9 cellular contexts compared by ENCODE assay signal in genomic region chr3:152200476-152201422, GRCh38.
DNase-seq lines count a peak whose midpoint lies in the region; ATAC-seq, FAIRE-seq and TF ChIP-seq lines count a peak whose summit lies in the region.
"Had no signal": no experiment of that assay in that cellular context is flagged by ENCODE, and none has a peak within 500 bp of the region (broad histone marks: within the 10 kb centered on the region; RNA-seq: fewer than 3 reads in every experiment).

No MANE protein-coding gene starts in this region.

- in situ Hi-C loops in K562 (cut with MboI) = no loop called here

- peak overlapping the region; percentile 86 for H2AFZ ChIP-seq in K562 (ENCODE audit: low read depth, low read length)
- peak overlapping the region; percentile 60 for H2AFZ ChIP-seq in neuron (ENCODE audit: low read depth, low read length)

- peaks cover 62% of the 10 kb centered on the region for H3K4me1 ChIP-seq in CD8-positive, alpha-beta memory T cell (ENCODE audit: insufficient read depth, low read length)
- peaks cover 14 to 41% of the 10 kb centered on the region in 2 experiments; a peak in 4 of 5 replicates for H3K4me1 ChIP-seq in K562 (replicated peaks in 1 of 2; ENCODE audit: control insufficient read depth in 2 of 2, insufficient read depth in 2 of 2, low read length in 2 of 2)
- no peaks in the 10 kb centered on the region for H3K4me1 ChIP-seq in neuron (ENCODE audit: insufficient read depth, low read length)

- TF ChIP-seq RAD21 in K562 (CRISPR knock-in tag; conservative IDR thresholded peaks at IDR 0.05 in 1 of 2, IDR thresholded peaks at IDR 0.05 in 1 of 2) = no peak

- H3K9me3 Mint-ChIP-seq in CD8-positive, alpha-beta memory T cell = no peaks in the 10 kb centered on the region
- H3K9me3 Mint-ChIP-seq: nephron progenitor cell had no signal

- peaks cover 0 to 7% (median 1%) of the 10 kb centered on the region in 3 donors for H3K36me3 Mint-ChIP-seq in CD8-positive, alpha-beta memory T cell

- peak overlapping the region; percentile 32 for H3K4me3 ChIP-seq in CD8-positive, alpha-beta memory T cell (ENCODE audit: low read length)
- H3K4me3 ChIP-seq in HL-60 (replicated peaks; ENCODE audit: insufficient read depth, low read length) = no peak overlapping the region
- peak overlapping the region; percentile 10; the same call in 1 of the 2 replicates for H3K4me3 ChIP-seq in K562
- no peak overlapping the region for H3K4me3 ChIP-seq in neuron (ENCODE audit: low read length)

- no peaks in the 10 kb centered on the region for H3K27me3 Mint-ChIP-seq in CD8-positive, alpha-beta memory T cell

- CTCF ChIA-PET in CD8-positive, alpha-beta memory T cell (lab: Charles Lee) = interaction anchor here (0.8 to 4.6 kb wide), 4 partner anchors 10 to 68 kb away, joined by 3 to 25 read pairs (median 8); partner anchors contain the start of gene MBNL1
- CTCF ChIA-PET in K562 (lab: Yijun Ruan, JAX; ENCODE audit: low intra/inter-chr PET ratio) = no interaction called here

- peaks cover 38% of the 10 kb centered on the region for H3K79me2 ChIP-seq in K562 (ENCODE audit: control insufficient read depth, insufficient read depth, low read length)

- no peak for TF ChIP-seq CTCF in HL-60 (IDR thresholded peaks at IDR 0.05; ENCODE audit: insufficient read depth, low read length)
- TF ChIP-seq CTCF in K562 (IDR thresholded peaks at IDR 0.05 in 2 of 3, conservative IDR thresholded peaks at IDR 0.05 in 1 of 3; ENCODE audit: insufficient read depth in 2 of 3, low read depth in 1 of 3, low read length in 3 of 3) = no peak

- WGBS in K562 (ENCODE audit: insufficient coverage, low coverage, missing lambda C conversion rate) = 0% methylated on average over 3 of the region's 3 CpGs

- peak overlapping the region; percentile 75 for H3K27ac ChIP-seq in CD8-positive, alpha-beta memory T cell (ENCODE audit: low read depth, low read length)
- H3K27ac ChIP-seq in HL-60 (replicated peaks) (peak overlapping the region; percentile 91), K562 (ENCODE audit: extremely low read depth, low read depth, low read length) (peak overlapping the region; percentile 65)

- no peaks in the 10 kb centered on the region for H3K27me3 ChIP-seq in CD8-positive, alpha-beta memory T cell (ENCODE audit: insufficient read depth, low read length, poor library complexity, severe bottlenecking)
- H3K27me3 ChIP-seq in HL-60 (ENCODE audit: insufficient read depth, poor library complexity, severe bottlenecking) = no peaks in the 10 kb centered on the region
- no peaks in the 10 kb centered on the region for H3K27me3 ChIP-seq in K562 (ENCODE audit: control insufficient read depth in 2 of 2, insufficient read depth in 2 of 2, low read length in 2 of 2)
- no peaks in the 10 kb centered on the region for H3K27me3 ChIP-seq in neuron (ENCODE audit: insufficient read depth, low read length)

- peak in 1 of 5 donors; percentile 48 for DNase-seq in CD8-positive, alpha-beta memory T cell
- DNase-seq in HL-60 (ENCODE audit: low read depth in 1 of 2, low spot score in 1 of 2) (no peak), K562 (ENCODE audit: extremely low read depth in 1 of 4, low spot score in 3 of 4) (peak in 1 of 4 experiments; percentile 44), NCI-H2081 (lab: John Stamatoyannopoulos, UW) (no peak), NCI-H226 (no peak), DMS79 (lab: John Stamatoyannopoulos, UW) (no peak)
- DNase-seq in activated effector memory CD4-positive, alpha-beta T cell treated with anti-CD3 and anti-CD28 coated beads, Interleukin-2, amount 50 U/mL, for 16 hours = no peak
- DNase-seq: nephron progenitor cell had no signal

- no peaks in the 10 kb centered on the region for H3K36me3 ChIP-seq in CD8-positive, alpha-beta memory T cell (ENCODE audit: insufficient read depth, low read length)
- H3K36me3 ChIP-seq in K562 (ENCODE audit: control insufficient read depth, insufficient read depth, low read length) (no peaks in the 10 kb centered on the region; the same call in 2 of the 3 replicates), neuron (ENCODE audit: insufficient read depth, low read length) (no peaks in the 10 kb centered on the region)

- TF ChIP-seq EP300 in K562 (IDR thresholded peaks at IDR 0.05; ENCODE audit: low read length) = no peak

- H3K4me1 Mint-ChIP-seq in CD8-positive, alpha-beta memory T cell = peaks cover 69 to 91% (median 85%) of the 10 kb centered on the region in 3 donors
- H3K4me1 Mint-ChIP-seq: nephron progenitor cell had no signal

- peak overlapping the region; percentile 88 to 98 (median 96) for H3K27ac Mint-ChIP-seq in CD8-positive, alpha-beta memory T cell

- FAIRE-seq in K562 (lab: Jason Lieb, UNC) = no peak

- H3K9ac ChIP-seq in K562 (ENCODE audit: insufficient read depth in 1 of 2, low read depth in 2 of 2, low read length in 2 of 2) = peak overlapping the region in 1 of 2 experiments; percentile 70; a peak in 3 of 4 replicates

- intact Hi-C loops in K562 (cut with micrococcal nuclease) = no loop called here

- peak overlapping the region; percentile 51 for H3K4me2 ChIP-seq in K562 (ENCODE audit: insufficient read depth, low read length)

- H3K4me3 Mint-ChIP-seq in CD8-positive, alpha-beta memory T cell = peak overlapping the region; percentile 63 to 90 (median 73)
- H3K4me3 Mint-ChIP-seq: nephron progenitor cell had no signal

- no peaks in the 10 kb centered on the region for H3K9me1 ChIP-seq in K562 (ENCODE audit: control insufficient read depth, insufficient read depth, low read length)

- no peaks in the 10 kb centered on the region for H3K9me3 ChIP-seq in CD8-positive, alpha-beta memory T cell (ENCODE audit: low read length)
- H3K9me3 ChIP-seq in K562 (replicated peaks; ENCODE audit: control insufficient read depth, insufficient read depth, low read depth, low read length) = no peaks in the 10 kb centered on the region
- no peaks in the 10 kb centered on the region for H3K9me3 ChIP-seq in neuron (ENCODE audit: low read length)

- TF ChIP-seq POLR2A in K562 (conservative IDR thresholded peaks at IDR 0.05) = no peak

- peak; percentile 16 for ATAC-seq in K562

- no TSS peak for BruUV-seq in K562 (replicated peaks; lab: Mats Ljungman, UMichigan)

- POLR2A ChIA-PET in CD8-positive, alpha-beta memory T cell (lab: Charles Lee) = interaction anchor here (1.1 to 3.7 kb wide), 4 partner anchors 10 to 69 kb away, joined by 3 to 29 read pairs (median 6); partner anchors contain the start of gene MBNL1
- POLR2A ChIA-PET in K562 (lab: Yijun Ruan, JAX) = interaction anchor here (0.8 to 1.4 kb wide), 2 partner anchors 16 to 72 kb away, joined by 3 to 11 read pairs; no protein-coding TSS in a partner anchor

- no peaks in the 10 kb centered on the region for H4K20me1 ChIP-seq in K562 (replicated peaks; ENCODE audit: control insufficient read depth, insufficient read depth, low read length)

TF ChIP-seq in K562, 482 proteins besides CTCF, POLR2A, EP300 and RAD21 (continues in another document):
- TF ChIP-seq ZNF695 (CRISPR knock-in tag; IDR thresholded peaks at IDR 0.05) (no peak), PHTF2 (CRISPR knock-in tag; IDR thresholded peaks at IDR 0.05) (no peak), ILK (tag; IDR thresholded peaks at IDR 0.05; ENCODE audit: borderline replicate concordance, low read depth) (no peak), NELFE (IDR thresholded peaks at IDR 0.05; ENCODE audit: insufficient read depth, insufficient read length) (no peak), HNRNPLL (IDR thresholded peaks at IDR 0.05; ENCODE audit: low read depth, low read length, poor library complexity, severe bottlenecking) (no peak), IFI16 (CRISPR knock-in tag; IDR thresholded peaks at IDR 0.05) (no peak), CREB1 (IDR thresholded peaks at IDR 0.05) (no peak), CREB1 (CRISPR knock-in tag; IDR thresholded peaks at IDR 0.05) (no peak), KDM2B (CRISPR knock-in tag; IDR thresholded peaks at IDR 0.05) (no peak), ZNF274 (IDR thresholded peaks at IDR 0.05; ENCODE audit: borderline replicate concordance, low read depth, low read length) (no peak), ZFP91 (CRISPR knock-in tag; IDR thresholded peaks at IDR 0.05) (no peak), ZC3H4 (CRISPR knock-in tag; IDR thresholded peaks at IDR 0.05; ENCODE audit: borderline replicate concordance) (no peak), MLX (CRISPR knock-in tag; conservative IDR thresholded peaks at IDR 0.05) (no peak), USF2 (CRISPR knock-in tag; IDR thresholded peaks at IDR 0.05) (no peak), ZFPM2 (CRISPR knock-in tag; IDR thresholded peaks at IDR 0.05) (no peak), SRF (CRISPR knock-in tag; IDR thresholded peaks at IDR 0.05) (no peak), NFIX (CRISPR knock-in tag; IDR thresholded peaks at IDR 0.05; ENCODE audit: low read depth) (no peak), YY1 (IDR thresholded peaks at IDR 0.05; ENCODE audit: borderline replicate concordance in 1 of 3, control insufficient read depth in 1 of 3, extremely low read depth in 1 of 3, insufficient read depth in 3 of 3, insufficient read length in 1 of 3, insufficient replicate concordance in 2 of 3, low read depth in 1 of 3, low read length in 2 of 3) (no peak)

Comparison
In these comparisons a context has a peak if more than half of its experiments do, and no peak if none do; other contexts are left out.
1. H3K4me3 ChIP-seq: peak in CD8-positive, alpha-beta memory T cell (single experiment) and K562 (single experiment); none in HL-60 (single experiment) and neuron (single experiment).
2. Peak in every context shown above with its lines, with median percentiles within 50 percentile points of each other: H3K27ac ChIP-seq.